Comparison of ENCODE assay signal across 11 cellular contexts in the genomic region with DNA sequence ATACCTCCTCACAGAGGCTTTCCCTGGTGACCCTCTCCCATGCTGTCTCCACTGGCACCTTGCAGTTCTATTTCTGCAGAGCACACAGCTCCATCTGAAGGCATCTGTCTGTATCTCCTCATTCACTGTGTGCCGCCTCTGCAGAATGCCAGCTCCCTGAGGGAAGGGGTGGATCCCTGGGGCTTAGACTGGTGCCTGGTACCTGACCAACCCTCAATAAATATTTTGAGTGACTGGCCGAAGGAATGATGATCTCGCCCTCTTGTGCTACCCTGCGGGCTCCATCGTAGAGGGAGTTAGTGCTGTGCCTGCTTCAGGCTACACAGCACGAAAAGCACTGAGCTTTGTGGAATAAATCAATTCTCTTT. TPM values are rescaled to one million over a fixed set of nuclear protein-coding genes. Genes with fewer than 3 reads are reported as not detected.
DNase-seq lines count a peak whose midpoint lies in the region; ATAC-seq, FAIRE-seq and TF ChIP-seq lines count a peak whose summit lies in the region.
"Had no signal": no experiment of that assay in that cellular context is flagged by ENCODE, and none has a peak within 500 bp of the region (broad histone marks: within the 10 kb centered on the region; RNA-seq: fewer than 3 reads in every experiment).

No MANE protein-coding gene starts in this region.

- peak overlapping the region in 2 of 3 experiments; percentile 50 to 65 for H3K27ac Mint-ChIP-seq in nephron

- no peak overlapping the region for H3K9ac ChIP-seq in HepG2 (ENCODE audit: insufficient read depth, low read depth, low read length)

- H3K9me3 Mint-ChIP-seq in nephron: no peaks in the 10 kb centered on the region

- H3K4me2 ChIP-seq in HepG2 (ENCODE audit: low read depth, low read length): no peak overlapping the region

- peaks cover 0 to 26% of the 10 kb centered on the region in 2 experiments; a peak in 4 of 5 replicates for H3K27me3 ChIP-seq in HepG2 (ENCODE audit: control insufficient read depth in 1 of 2, insufficient read depth in 2 of 2, low read length in 2 of 2)
- H3K27me3 ChIP-seq in right lobe of liver: no peaks in the 10 kb centered on the region
- H3K27me3 ChIP-seq in breast epithelium: no peaks in the 10 kb centered on the region
- H3K27me3 ChIP-seq in vagina: no peaks in the 10 kb centered on the region

- H3K79me2 ChIP-seq in HepG2 (ENCODE audit: insufficient read depth, low read length): no peaks in the 10 kb centered on the region

- no peak for TF ChIP-seq POLR2A in HepG2 (IDR thresholded peaks at IDR 0.05; ENCODE audit: insufficient read depth in 1 of 2, low read depth in 2 of 2, low read length in 2 of 2)
- no peak for TF ChIP-seq POLR2A in right lobe of liver (IDR thresholded peaks at IDR 0.05)
- no peak for TF ChIP-seq POLR2A in breast epithelium (IDR thresholded peaks at IDR 0.05)
- no peak for TF ChIP-seq POLR2A in vagina (IDR thresholded peaks at IDR 0.05)

- H4K20me1 ChIP-seq in HepG2 (ENCODE audit: insufficient read depth, low read length): no peaks in the 10 kb centered on the region

- TF ChIP-seq EP300 in HepG2 (IDR thresholded peaks at IDR 0.05; ENCODE audit: low read depth in 2 of 2, low read length in 2 of 2) (no peak), HepG2 (CRISPR knock-in tag; IDR thresholded peaks at IDR 0.05; ENCODE audit: borderline replicate concordance) (no peak)

- no peak for FAIRE-seq in HepG2 (lab: Jason Lieb, UNC)

- POLR2A ChIA-PET in HepG2 (lab: Yijun Ruan, JAX): interaction anchor here (2.2 to 2.6 kb wide), 2 partner anchors 16 to 168 kb away, joined by 4 to 38 read pairs; a partner anchor contains a TSS

- peaks cover 43% of the 10 kb centered on the region for H3K27me3 Mint-ChIP-seq in nephron (ENCODE audit: low read depth)

- in situ Hi-C loops in HepG2 (cut with HindIII; ENCODE audit: extremely low pct_ligation_motif_present, low pct_unique_long_range_greater_than_20kb): no loop called here

- intact Hi-C loops in HepG2 (cut with micrococcal nuclease; ENCODE audit: unreplicated experiment): no loop called here
- intact Hi-C loops in right lobe of liver (cut with DNase I): no loop called here
- intact Hi-C loops in breast epithelium (cut with DNase I; ENCODE audit: low total_unique reads): no loop called here
- intact Hi-C loops in vagina (cut with DNase I): no loop called here

- H2AFZ ChIP-seq in HepG2 (ENCODE audit: low read length): no peak overlapping the region

- H3K4me3 Mint-ChIP-seq in nephron: peak overlapping the region; percentile 68 to 85 (median 74)

- CTCF ChIA-PET in HepG2 (lab: Yijun Ruan, JAX; ENCODE audit: low intra/inter-chr PET ratio, low total read pairs): no interaction called here

- peaks cover 10% of the 10 kb centered on the region for H3K4me1 Mint-ChIP-seq in nephron

- H3K4me1 ChIP-seq in HepG2 (ENCODE audit: insufficient read depth, low read length): peaks cover 56% of the 10 kb centered on the region
- H3K4me1 ChIP-seq in right lobe of liver: peaks cover 0 to 32% (median 0%) of the 10 kb centered on the region in 4 donors
- H3K4me1 ChIP-seq in breast epithelium: peaks cover 6 to 29% of the 10 kb centered on the region in 2 donors
- H3K4me1 ChIP-seq in vagina: peaks cover 72% of the 10 kb centered on the region

- H3K9me3 ChIP-seq in HepG2 (ENCODE audit: low read length): no peaks in the 10 kb centered on the region
- no peaks in the 10 kb centered on the region for H3K9me3 ChIP-seq in right lobe of liver
- no peaks in the 10 kb centered on the region for H3K9me3 ChIP-seq in breast epithelium
- H3K9me3 ChIP-seq in vagina: no peaks in the 10 kb centered on the region

- no peak overlapping the region for H3K27ac ChIP-seq in HepG2 (ENCODE audit: extremely low read length, insufficient read depth, low read length)
- peak overlapping the region in 1 of 3 donors; percentile 91 for H3K27ac ChIP-seq in right lobe of liver
- peak overlapping the region; percentile 95 to 97 for H3K27ac ChIP-seq in breast epithelium
- H3K27ac ChIP-seq in vagina: peak overlapping the region; percentile 99

- 41% methylated on average over 6 of the region's 6 CpGs for WGBS in HepG2 (ENCODE audit: low lambda C conversion rate)
- 52% methylated on average over 6 of the region's 6 CpGs for WGBS in right lobe of liver (ENCODE audit: insufficient coverage, low coverage, low lambda C conversion rate, missing lambda C conversion rate)

- BruUV-seq in HepG2 (replicated peaks; lab: Mats Ljungman, UMichigan): no TSS peak

- H3K36me3 ChIP-seq in HepG2 (replicated peaks in 1 of 2; ENCODE audit: control insufficient read depth in 1 of 2, insufficient read depth in 2 of 2, low read length in 2 of 2): no peaks in the 10 kb centered on the region
- peaks cover 0 to 2% (median 0%) of the 10 kb centered on the region in 4 donors for H3K36me3 ChIP-seq in right lobe of liver
- H3K36me3 ChIP-seq in breast epithelium: no peaks in the 10 kb centered on the region
- H3K36me3 ChIP-seq in vagina: no peaks in the 10 kb centered on the region

- ATAC-seq in HepG2 (peak; percentile 36), right lobe of liver (no peak), GM18858 (IDR thresholded peaks at IDR 0.05; ENCODE audit: unreplicated experiment) (no peak)

- no peak for DNase-seq in HepG2 (ENCODE audit: low spot score)
- no peak for DNase-seq in right lobe of liver
- no peak for DNase-seq in breast epithelium (ENCODE audit: low spot score in 2 of 2)
- DNase-seq in vagina (ENCODE audit: extremely low spot score in 2 of 2): peak in 1 of 2 donors; percentile 84
- DNase-seq in COR-L47 (lab: John Stamatoyannopoulos, UW): no peak
- no peak for DNase-seq in NCI-H774 (lab: John Stamatoyannopoulos, UW)
- DNase-seq: DMS 273 treated with DMSO at 0.1 percent for 48 hours had no signal

- H3K4me3 ChIP-seq in HepG2 (replicated peaks in 1 of 3; ENCODE audit: insufficient read depth in 1 of 3, low read depth in 2 of 3, low read length in 3 of 3) (no peak overlapping the region), right lobe of liver (no peak overlapping the region), breast epithelium (peak overlapping the region; percentile 86 to 95 (median 88)), vagina (peak overlapping the region; percentile 95 to 100)

- no peak for TF ChIP-seq CTCF in HepG2 (CRISPR knock-in tag; IDR thresholded peaks at IDR 0.05)
- no peak for TF ChIP-seq CTCF in right lobe of liver (IDR thresholded peaks at IDR 0.05)
- TF ChIP-seq CTCF in breast epithelium (IDR thresholded peaks at IDR 0.05): no peak
- TF ChIP-seq CTCF in nephron (IDR thresholded peaks at IDR 0.05; ENCODE audit: unreplicated experiment in 3 of 3): no peak
- no peak for TF ChIP-seq CTCF in vagina (IDR thresholded peaks at IDR 0.05)

- H3K36me3 Mint-ChIP-seq in nephron (ENCODE audit: low read depth): no peaks in the 10 kb centered on the region

- no peak for TF ChIP-seq RAD21 in HepG2 (CRISPR knock-in tag; IDR thresholded peaks at IDR 0.05)

RNA-seq across cellular contexts. Expression of a gene that starts 1.6 kb away (rescaled TPM):
- total RNA-seq in HepG2 (2016; rRNA removed; fragmentation: Illumina TruSeq; extraction: Trizol) (0.20 and 0.35 TPM in 2 replicates), right lobe of liver (10 to 100 TPM in 5 of 6 experiments, 1 to 10 TPM in 1; 8.0 to 14.5 (median 12.9) TPM), breast epithelium (10 to 100 TPM; 57.1 to 71.9 (median 71.1) TPM), vagina (98.0 TPM)
- not detected in 2 replicates for total RNA-seq in HepG2 (2016; cell fraction: cytosol; rRNA removed; fragmentation: Illumina TruSeq; extraction: Trizol; ENCODE audit: low read depth)
- total RNA-seq in HepG2 (2016; cell fraction: insoluble cytoplasmic fraction; rRNA removed; fragmentation: Illumina TruSeq; extraction: Trizol): 0.27 and 0.30 TPM in 2 replicates
- total RNA-seq in HepG2 (2016; cell fraction: membrane; rRNA removed; fragmentation: Illumina TruSeq; extraction: Trizol): 0.09 and 0.21 TPM in 2 replicates
- total RNA-seq in HepG2 (2016; cell fraction: nucleus; rRNA removed; fragmentation: Illumina TruSeq; extraction: Trizol): 0.31 and 1.4 TPM in 2 replicates
- polyA plus RNA-seq in HepG2 (2011; rRNA removed): 4.9 and 7.1 TPM in 2 replicates
- 3.6 and 4.4 TPM in 2 replicates for polyA plus RNA-seq in HepG2 (2011; cell fraction: cytosol; rRNA removed)
- polyA plus RNA-seq in HepG2 (2011; cell fraction: nucleus; rRNA removed): 22.7 and 23.8 TPM in 2 replicates
- 5.5 and 5.7 TPM in 2 replicates for polyA plus RNA-seq in HepG2 (2012)
- polyA plus RNA-seq in HepG2 (2016; cell fraction: cytosol; fragmentation: Illumina TruSeq; extraction: Trizol; ENCODE audit: low read depth): 0.09 and 0.23 TPM in 2 replicates
- 0.35 and 0.53 TPM in 2 replicates for polyA plus RNA-seq in HepG2 (2016; cell fraction: insoluble cytoplasmic fraction; fragmentation: Illumina TruSeq; extraction: Trizol; ENCODE audit: low read depth)
- 0.08 and 0.19 TPM in 2 replicates for polyA plus RNA-seq in HepG2 (2016; cell fraction: membrane; fragmentation: Illumina TruSeq; extraction: Trizol; ENCODE audit: low read depth)
- 1.6 TPM in 2 replicates for polyA plus RNA-seq in HepG2 (2016; cell fraction: nucleus; fragmentation: Illumina TruSeq; extraction: Trizol; ENCODE audit: insufficient read depth, low read depth)
- 7.2 and 8.5 TPM in 2 replicates for polyA minus RNA-seq in HepG2 (2011; rRNA and poly(A)+ RNA removed; ENCODE audit: low replicate concordance)
- polyA minus RNA-seq in HepG2 (2011; cell fraction: cytosol; rRNA and poly(A)+ RNA removed): 1.2 and 2.1 TPM in 2 replicates
- 6.5 and 7.6 TPM in 2 replicates for polyA minus RNA-seq in HepG2 (2011; cell fraction: nucleus; rRNA and poly(A)+ RNA removed)

RNA-seq across cellular contexts. Expression of a gene that starts 53.8 kb away (rescaled TPM):
- total RNA-seq in HepG2 (2016; rRNA removed; fragmentation: Illumina TruSeq; extraction: Trizol) (0.31 and 1.0 TPM in 2 replicates), right lobe of liver (under 1 TPM in 1 of 6 experiments, not detected in 5; 0.31 TPM), breast epithelium (under 1 TPM in 1 of 3 donors, not detected in 2; 0.32 TPM), vagina (not detected)
- not detected in 2 replicates for total RNA-seq in HepG2 (2016; cell fraction: cytosol; rRNA removed; fragmentation: Illumina TruSeq; extraction: Trizol; ENCODE audit: low read depth)
- 0.25 and 0.32 TPM in 2 replicates for total RNA-seq in HepG2 (2016; cell fraction: insoluble cytoplasmic fraction; rRNA removed; fragmentation: Illumina TruSeq; extraction: Trizol)
- total RNA-seq in HepG2 (2016; cell fraction: membrane; rRNA removed; fragmentation: Illumina TruSeq; extraction: Trizol): 0.37 and 0.38 TPM in 2 replicates
- not detected in 2 replicates for total RNA-seq in HepG2 (2016; cell fraction: nucleus; rRNA removed; fragmentation: Illumina TruSeq; extraction: Trizol)
- polyA plus RNA-seq in HepG2 (2011; rRNA removed): 0.18 and 0.20 TPM in 2 replicates
- polyA plus RNA-seq in HepG2 (2011; cell fraction: cytosol; rRNA removed): 0.08 and 0.13 TPM in 2 replicates
- polyA plus RNA-seq in HepG2 (2011; cell fraction: nucleus; rRNA removed): not detected in 2 replicates
- polyA plus RNA-seq in HepG2 (2012): not detected in 2 replicates
- polyA plus RNA-seq in HepG2 (2016; cell fraction: cytosol; fragmentation: Illumina TruSeq; extraction: Trizol; ENCODE audit: low read depth): 0.17 TPM in 1 of 2 replicates, not detected in the other
- 0.46 and 0.52 TPM in 2 replicates for polyA plus RNA-seq in HepG2 (2016; cell fraction: insoluble cytoplasmic fraction; fragmentation: Illumina TruSeq; extraction: Trizol; ENCODE audit: low read depth)
- polyA plus RNA-seq in HepG2 (2016; cell fraction: membrane; fragmentation: Illumina TruSeq; extraction: Trizol; ENCODE audit: low read depth): 0.27 and 0.29 TPM in 2 replicates
- polyA plus RNA-seq in HepG2 (2016; cell fraction: nucleus; fragmentation: Illumina TruSeq; extraction: Trizol; ENCODE audit: insufficient read depth, low read depth): not detected in 2 replicates
- 0.16 TPM in 2 replicates for polyA minus RNA-seq in HepG2 (2011; rRNA and poly(A)+ RNA removed; ENCODE audit: low replicate concordance)
- polyA minus RNA-seq in HepG2 (2011; cell fraction: cytosol; rRNA and poly(A)+ RNA removed): not detected in 2 replicates
- not detected in 2 replicates for polyA minus RNA-seq in HepG2 (2011; cell fraction: nucleus; rRNA and poly(A)+ RNA removed)
- total RNA-seq: epithelial cell of proximal tubule, myocyte had no signal

Comparison
In these comparisons a context has a peak if more than half of its experiments do, and no peak if none do; other contexts are left out.
1. H3K4me3 ChIP-seq: peak in breast epithelium (3 of 3) and vagina (2 of 2); none in HepG2 (0 of 3) and right lobe of liver (0 of 3).